In genomic region chr22:43883012-43883661, GRCh38 we compare ENCODE assay signal across 8 cellular contexts. TPM values are rescaled to one million over a fixed set of nuclear protein-coding genes. Genes with fewer than 3 reads are reported as not detected.
A peak's percentile ranks its signal among the peaks of the same experiment; 100 is the strongest.
DNase-seq lines count a peak whose midpoint lies in the region; ATAC-seq and TF ChIP-seq lines count a peak whose summit lies in the region.

No MANE protein-coding gene starts in this region.

- H3K36me3 ChIP-seq in body of pancreas (replicated peaks in 1 of 2; ENCODE audit: insufficient read depth in 1 of 2, low read depth in 2 of 2), result no peaks in the 10 kb centered on the region

- H3K4me3 Mint-ChIP-seq in natural killer cell, result no peak overlapping the region
- no peak overlapping the region for H3K4me3 Mint-ChIP-seq in natural killer cell treated with Interleukin-12 subunit alpha and Interleukin-12 subunit beta and Interleukin-15 and Interleukin-18, amount 100 ng/mL, for 72 hours
- no peak overlapping the region for H3K4me3 Mint-ChIP-seq in stimulated activated memory B cell treated with anti-CD40 and anti-IgM and Interleukin-4, amounts not matched to agents 10 μg/mL and 1 μg/mL and 100 μg/mL, for 72 hours

- H3K27me3 ChIP-seq in body of pancreas, result no peaks in the 10 kb centered on the region

- H3K36me3 Mint-ChIP-seq in natural killer cell, result no peaks in the 10 kb centered on the region
- no peaks in the 10 kb centered on the region for H3K36me3 Mint-ChIP-seq in natural killer cell treated with Interleukin-12 subunit alpha and Interleukin-12 subunit beta and Interleukin-15 and Interleukin-18, amount 100 ng/mL, for 72 hours
- H3K36me3 Mint-ChIP-seq in stimulated activated memory B cell treated with anti-CD40 and anti-IgM and Interleukin-4, amounts not matched to agents 10 μg/mL and 1 μg/mL and 100 μg/mL, for 72 hours, result no peaks in the 10 kb centered on the region

- H3K27ac Mint-ChIP-seq in natural killer cell, result no peak overlapping the region
- no peak overlapping the region for H3K27ac Mint-ChIP-seq in natural killer cell treated with Interleukin-12 subunit alpha and Interleukin-12 subunit beta and Interleukin-15 and Interleukin-18, amount 100 ng/mL, for 72 hours
- H3K27ac Mint-ChIP-seq in stimulated activated memory B cell treated with anti-CD40 and anti-IgM and Interleukin-4, amounts not matched to agents 10 μg/mL and 1 μg/mL and 100 μg/mL, for 72 hours, result no peak overlapping the region

- no peak overlapping the region for H3K4me3 ChIP-seq in body of pancreas

- ATAC-seq in natural killer cell (peak in 2 of 3 donors; percentile 38 to 65), body of pancreas (no peak), left colon (peak; percentile 66)
- no peak for ATAC-seq in natural killer cell treated with Interleukin-12 subunit alpha and Interleukin-12 subunit beta and Interleukin-15 and Interleukin-18, amount 100 ng/mL, for 72 hours
- ATAC-seq in stimulated activated memory B cell treated with anti-CD40 and anti-IgM and Interleukin-4, amounts not matched to agents 10 μg/mL and 1 μg/mL and 100 μg/mL, for 72 hours, result peak; percentile 32

- intact Hi-C loops in natural killer cell (cut with micrococcal nuclease), result loop anchor here (5.0 kb wide), 1 partner anchor 64 kb away; no protein-coding TSS in a partner anchor
- intact Hi-C loops in body of pancreas (cut with DNase I), result no loop called here
- intact Hi-C loops in left colon (cut with DNase I, micrococcal nuclease), result no loop called here

- no peak for DNase-seq in natural killer cell
- DNase-seq in natural killer cell treated with Interleukin-12 subunit alpha and Interleukin-12 subunit beta and Interleukin-15 and Interleukin-18, amount 100 ng/mL, for 72 hours (ENCODE audit: low spot score), result no peak
- peak; percentile 3 for DNase-seq in NCI-H1436 treated with DMSO at 0.1 percent for 48 hours (lab: John Stamatoyannopoulos, UW)
- DNase-seq in T-helper 1 cell, result peak in 3 of 5 donors; percentile 16 to 52 (median 31)
- DNase-seq in body of pancreas, result peak; percentile 28 to 49 (median 38)
- DNase-seq in left colon, result peak in 1 of 2 donors; percentile 37
- DNase-seq in globus pallidus (ENCODE audit: low spot score), result no peak

- no peak for TF ChIP-seq POLR2A in body of pancreas (IDR thresholded peaks at IDR 0.05)

- H3K27me3 Mint-ChIP-seq in natural killer cell (ENCODE audit: low read depth in 2 of 2), result peaks cover 9 to 17% of the 10 kb centered on the region in 2 donors
- H3K27me3 Mint-ChIP-seq in natural killer cell treated with Interleukin-12 subunit alpha and Interleukin-12 subunit beta and Interleukin-15 and Interleukin-18, amount 100 ng/mL, for 72 hours, result peaks cover 12 to 29% of the 10 kb centered on the region in 2 donors
- peaks cover 83% of the 10 kb centered on the region for H3K27me3 Mint-ChIP-seq in stimulated activated memory B cell treated with anti-CD40 and anti-IgM and Interleukin-4, amounts not matched to agents 10 μg/mL and 1 μg/mL and 100 μg/mL, for 72 hours

- H3K4me1 Mint-ChIP-seq in natural killer cell, result peaks cover 12 to 26% of the 10 kb centered on the region in 2 donors
- peaks cover 15 to 25% of the 10 kb centered on the region in 2 donors for H3K4me1 Mint-ChIP-seq in natural killer cell treated with Interleukin-12 subunit alpha and Interleukin-12 subunit beta and Interleukin-15 and Interleukin-18, amount 100 ng/mL, for 72 hours (ENCODE audit: low read depth in 2 of 2)
- peaks cover 30% of the 10 kb centered on the region for H3K4me1 Mint-ChIP-seq in stimulated activated memory B cell treated with anti-CD40 and anti-IgM and Interleukin-4, amounts not matched to agents 10 μg/mL and 1 μg/mL and 100 μg/mL, for 72 hours

- peaks cover 0 to 2% of the 10 kb centered on the region in 2 donors for H3K9me3 Mint-ChIP-seq in natural killer cell
- no peaks in the 10 kb centered on the region for H3K9me3 Mint-ChIP-seq in natural killer cell treated with Interleukin-12 subunit alpha and Interleukin-12 subunit beta and Interleukin-15 and Interleukin-18, amount 100 ng/mL, for 72 hours
- H3K9me3 Mint-ChIP-seq in stimulated activated memory B cell treated with anti-CD40 and anti-IgM and Interleukin-4, amounts not matched to agents 10 μg/mL and 1 μg/mL and 100 μg/mL, for 72 hours, result peaks cover 4% of the 10 kb centered on the region

- no peaks in the 10 kb centered on the region for H3K9me3 ChIP-seq in body of pancreas

- peak; percentile 29 for TF ChIP-seq CTCF in natural killer cell (IDR thresholded peaks at IDR 0.05)
- TF ChIP-seq CTCF in body of pancreas (IDR thresholded peaks at IDR 0.05), result peak in 6 of 7 experiments; percentile 16 to 38 (median 26)

- peaks cover 6% of the 10 kb centered on the region for H3K4me1 ChIP-seq in body of pancreas

- H3K27ac ChIP-seq in body of pancreas, result no peak overlapping the region

- 35 to 70% methylated on average over 9 to 14 of the region's 14 CpGs for WGBS in body of pancreas, 2 donors

RNA-seq across cellular contexts. Expression of gene PNPLA5, which starts 8.7 kb away (rescaled TPM):
- total RNA-seq in natural killer cell (not detected), body of pancreas (not detected), left colon (not detected)
- total RNA-seq in natural killer cell treated with Interleukin-12 subunit alpha and Interleukin-12 subunit beta and Interleukin-15 and Interleukin-18, amount 100 ng/mL, for 72 hours, result not detected

RNA-seq across cellular contexts. Expression of gene SULT4A1, which starts 20.8 kb away (rescaled TPM):
- total RNA-seq in natural killer cell, result not detected
- not detected for total RNA-seq in natural killer cell treated with Interleukin-12 subunit alpha and Interleukin-12 subunit beta and Interleukin-15 and Interleukin-18, amount 100 ng/mL, for 72 hours
- total RNA-seq in body of pancreas, result under 1 TPM in 1 of 2 donors, not detected in 1; 0.26 TPM
- total RNA-seq in left colon, result under 1 TPM; 0.15 to 0.28 TPM

RNA-seq across cellular contexts. Expression of gene PNPLA3, which starts 40.5 kb away (rescaled TPM):
- total RNA-seq in natural killer cell, result under 1 TPM in 2 of 3 donors, not detected in 1; 0.53 to 0.54 TPM
- under 1 TPM; 0.14 to 0.47 TPM for total RNA-seq in natural killer cell treated with Interleukin-12 subunit alpha and Interleukin-12 subunit beta and Interleukin-15 and Interleukin-18, amount 100 ng/mL, for 72 hours
- total RNA-seq in body of pancreas, result under 1 TPM; 0.66 to 0.78 TPM
- total RNA-seq in left colon, result 1 to 10 TPM in 1 of 2 donors, under 1 TPM in 1; 0.14 to 2.0 TPM

Comparison
In these comparisons a context has a peak if more than half of its experiments do, and no peak if none do; other contexts are left out.
1. ATAC-seq: peak in natural killer cell (2 of 3), left colon (single experiment) and stimulated activated memory B cell treated with anti-CD40 and anti-IgM and Interleukin-4, amounts not matched to agents 10 μg/mL and 1 μg/mL and 100 μg/mL, for 72 hours (single experiment); none in natural killer cell treated with Interleukin-12 subunit alpha and Interleukin-12 subunit beta and Interleukin-15 and Interleukin-18, amount 100 ng/mL, for 72 hours (0 of 2) and body of pancreas (single experiment).
2. DNase-seq: peak in NCI-H1436 treated with DMSO at 0.1 percent for 48 hours (single experiment), T-helper 1 cell (3 of 5) and body of pancreas (4 of 4); none in natural killer cell (single experiment), natural killer cell treated with Interleukin-12 subunit alpha and Interleukin-12 subunit beta and Interleukin-15 and Interleukin-18, amount 100 ng/mL, for 72 hours (single experiment) and globus pallidus (single experiment).